ENCODE assay signal across 1 cellular context in genomic region chr10:70233939-70234300, GRCh38.
TF ChIP-seq lines count a peak whose summit lies in the region.

No MANE protein-coding gene starts in this region.

TF ChIP-seq in H1, 55 proteins besides CTCF, POLR2A, EP300 and RAD21 (continued from another document):
- TF ChIP-seq CHD2 (IDR thresholded peaks at IDR 0.05; ENCODE audit: low read length), result no peak
- no peak for TF ChIP-seq CBX8 (IDR thresholded peaks at IDR 0.05; ENCODE audit: borderline replicate concordance, low read depth, low read length)
- TF ChIP-seq CTBP2 (IDR thresholded peaks at IDR 0.05; ENCODE audit: borderline replicate concordance, insufficient read depth, insufficient read length, low read length), result no peak
- no peak for TF ChIP-seq POU5F1 (IDR thresholded peaks at IDR 0.05; ENCODE audit: low read depth, low read length)
- TF ChIP-seq ZNF274 (IDR thresholded peaks at IDR 0.05; ENCODE audit: borderline replicate concordance, extremely low read depth, low read length), result no peak
- no peak for TF ChIP-seq SIRT6 (IDR thresholded peaks at IDR 0.05; ENCODE audit: low read length)
TF ChIP-seq in H1: peak in this region for 0.
